Comparison of ENCODE assay signal across 7 cellular contexts in genomic region chr15:41894791-41895463, GRCh38. TPM values are rescaled to one million over a fixed set of nuclear protein-coding genes. Genes with fewer than 3 reads are reported as not detected.
DNase-seq lines count a peak whose midpoint lies in the region; ATAC-seq and TF ChIP-seq lines count a peak whose summit lies in the region.

No MANE protein-coding gene starts in this region.

- no peak overlapping the region for H3K4me3 ChIP-seq in epithelial cell of esophagus (ENCODE audit: low read length)
- peak overlapping the region; percentile 25 for H3K4me3 ChIP-seq in suprapubic skin

- peaks cover 18% of the 10 kb centered on the region for H3K36me3 ChIP-seq in suprapubic skin

- H3K27me3 ChIP-seq in suprapubic skin = no peaks in the 10 kb centered on the region

- H3K27ac ChIP-seq in suprapubic skin = peak overlapping the region; percentile 62

- ATAC-seq in GM18511 (IDR thresholded peaks at IDR 0.05; ENCODE audit: unreplicated experiment) (peak; percentile 94), HG02884 (IDR thresholded peaks at IDR 0.05; ENCODE audit: unreplicated experiment) (peak; percentile 95)

- H3K4me1 ChIP-seq in suprapubic skin = peaks cover 26% of the 10 kb centered on the region

- TF ChIP-seq POLR2A in suprapubic skin (IDR thresholded peaks at IDR 0.05) = no peak

- no peaks in the 10 kb centered on the region for H3K9me3 ChIP-seq in suprapubic skin

- WGBS in suprapubic skin = 69% methylated on average over 1 of the region's 24 CpGs

- DNase-seq in NCI-H510A (lab: John Stamatoyannopoulos, UW) (peak; percentile 83), epithelial cell of esophagus (ENCODE audit: low read depth) (peak; percentile 93), occipital lobe (lab: John Stamatoyannopoulos, UW) (peak; percentile 25), suprapubic skin (ENCODE audit: low spot score in 2 of 2) (peak; percentile 87 to 90)
- DNase-seq in activated CD8-positive, alpha-beta memory T cell treated with anti-CD3 and anti-CD28 coated beads, Interleukin-2, amount 50 U/mL, for 1 hour (ENCODE audit: extremely low read depth) = peak; percentile 93

- TF ChIP-seq CTCF in epithelial cell of esophagus (IDR thresholded peaks at IDR 0.05; ENCODE audit: insufficient read depth, low read depth, low read length, missing control alignments) (peak; percentile 21), suprapubic skin (IDR thresholded peaks at IDR 0.05) (peak in 1 of 2 donors; percentile 17)

- TF ChIP-seq EP300 in suprapubic skin (IDR thresholded peaks at IDR 0.05) = no peak

RNA-seq across cellular contexts. Expression of gene SPTBN5, which starts 1.1 kb away (rescaled TPM):
- total RNA-seq in occipital lobe (0.16 TPM), suprapubic skin (1 to 10 TPM; 1.3 to 3.4 (median 2.8) TPM)

RNA-seq across cellular contexts. Expression of gene PLA2G4B, which starts 56.3 kb away (rescaled TPM):
- total RNA-seq in occipital lobe (2.5 TPM), suprapubic skin (100 to 1,000 TPM in 1 of 4 donors, 10 to 100 TPM in 3; 59.7 to 195 (median 73.7) TPM)

Comparison
In these comparisons a context has a peak if more than half of its experiments do, and no peak if none do; other contexts are left out.
1. DNase-seq: peak in every context shown above with its lines; median percentile 93 in activated CD8-positive, alpha-beta memory T cell treated with anti-CD3 and anti-CD28 coated beads, Interleukin-2, amount 50 U/mL, for 1 hour; 93 in epithelial cell of esophagus; 88 in suprapubic skin; 83 in NCI-H510A; 25 in occipital lobe.
2. RNA of gene PLA2G4B, which starts 56.3 kb away (total RNA-seq): 59.7 to 195 TPM in suprapubic skin; 2.5 TPM in occipital lobe (single experiment); every median in the first group is over 10 times any median in the second.